In genomic region chr1:63848764-63849548, GRCh38 we compare ENCODE assay signal across 1 cellular context.
TF ChIP-seq lines count a peak whose summit lies in the region.

No MANE protein-coding gene starts in this region.

TF ChIP-seq in GM23338, 12 proteins besides CTCF, POLR2A, EP300 and RAD21 (continued from another document):
- TF ChIP-seq, protein P1, sequence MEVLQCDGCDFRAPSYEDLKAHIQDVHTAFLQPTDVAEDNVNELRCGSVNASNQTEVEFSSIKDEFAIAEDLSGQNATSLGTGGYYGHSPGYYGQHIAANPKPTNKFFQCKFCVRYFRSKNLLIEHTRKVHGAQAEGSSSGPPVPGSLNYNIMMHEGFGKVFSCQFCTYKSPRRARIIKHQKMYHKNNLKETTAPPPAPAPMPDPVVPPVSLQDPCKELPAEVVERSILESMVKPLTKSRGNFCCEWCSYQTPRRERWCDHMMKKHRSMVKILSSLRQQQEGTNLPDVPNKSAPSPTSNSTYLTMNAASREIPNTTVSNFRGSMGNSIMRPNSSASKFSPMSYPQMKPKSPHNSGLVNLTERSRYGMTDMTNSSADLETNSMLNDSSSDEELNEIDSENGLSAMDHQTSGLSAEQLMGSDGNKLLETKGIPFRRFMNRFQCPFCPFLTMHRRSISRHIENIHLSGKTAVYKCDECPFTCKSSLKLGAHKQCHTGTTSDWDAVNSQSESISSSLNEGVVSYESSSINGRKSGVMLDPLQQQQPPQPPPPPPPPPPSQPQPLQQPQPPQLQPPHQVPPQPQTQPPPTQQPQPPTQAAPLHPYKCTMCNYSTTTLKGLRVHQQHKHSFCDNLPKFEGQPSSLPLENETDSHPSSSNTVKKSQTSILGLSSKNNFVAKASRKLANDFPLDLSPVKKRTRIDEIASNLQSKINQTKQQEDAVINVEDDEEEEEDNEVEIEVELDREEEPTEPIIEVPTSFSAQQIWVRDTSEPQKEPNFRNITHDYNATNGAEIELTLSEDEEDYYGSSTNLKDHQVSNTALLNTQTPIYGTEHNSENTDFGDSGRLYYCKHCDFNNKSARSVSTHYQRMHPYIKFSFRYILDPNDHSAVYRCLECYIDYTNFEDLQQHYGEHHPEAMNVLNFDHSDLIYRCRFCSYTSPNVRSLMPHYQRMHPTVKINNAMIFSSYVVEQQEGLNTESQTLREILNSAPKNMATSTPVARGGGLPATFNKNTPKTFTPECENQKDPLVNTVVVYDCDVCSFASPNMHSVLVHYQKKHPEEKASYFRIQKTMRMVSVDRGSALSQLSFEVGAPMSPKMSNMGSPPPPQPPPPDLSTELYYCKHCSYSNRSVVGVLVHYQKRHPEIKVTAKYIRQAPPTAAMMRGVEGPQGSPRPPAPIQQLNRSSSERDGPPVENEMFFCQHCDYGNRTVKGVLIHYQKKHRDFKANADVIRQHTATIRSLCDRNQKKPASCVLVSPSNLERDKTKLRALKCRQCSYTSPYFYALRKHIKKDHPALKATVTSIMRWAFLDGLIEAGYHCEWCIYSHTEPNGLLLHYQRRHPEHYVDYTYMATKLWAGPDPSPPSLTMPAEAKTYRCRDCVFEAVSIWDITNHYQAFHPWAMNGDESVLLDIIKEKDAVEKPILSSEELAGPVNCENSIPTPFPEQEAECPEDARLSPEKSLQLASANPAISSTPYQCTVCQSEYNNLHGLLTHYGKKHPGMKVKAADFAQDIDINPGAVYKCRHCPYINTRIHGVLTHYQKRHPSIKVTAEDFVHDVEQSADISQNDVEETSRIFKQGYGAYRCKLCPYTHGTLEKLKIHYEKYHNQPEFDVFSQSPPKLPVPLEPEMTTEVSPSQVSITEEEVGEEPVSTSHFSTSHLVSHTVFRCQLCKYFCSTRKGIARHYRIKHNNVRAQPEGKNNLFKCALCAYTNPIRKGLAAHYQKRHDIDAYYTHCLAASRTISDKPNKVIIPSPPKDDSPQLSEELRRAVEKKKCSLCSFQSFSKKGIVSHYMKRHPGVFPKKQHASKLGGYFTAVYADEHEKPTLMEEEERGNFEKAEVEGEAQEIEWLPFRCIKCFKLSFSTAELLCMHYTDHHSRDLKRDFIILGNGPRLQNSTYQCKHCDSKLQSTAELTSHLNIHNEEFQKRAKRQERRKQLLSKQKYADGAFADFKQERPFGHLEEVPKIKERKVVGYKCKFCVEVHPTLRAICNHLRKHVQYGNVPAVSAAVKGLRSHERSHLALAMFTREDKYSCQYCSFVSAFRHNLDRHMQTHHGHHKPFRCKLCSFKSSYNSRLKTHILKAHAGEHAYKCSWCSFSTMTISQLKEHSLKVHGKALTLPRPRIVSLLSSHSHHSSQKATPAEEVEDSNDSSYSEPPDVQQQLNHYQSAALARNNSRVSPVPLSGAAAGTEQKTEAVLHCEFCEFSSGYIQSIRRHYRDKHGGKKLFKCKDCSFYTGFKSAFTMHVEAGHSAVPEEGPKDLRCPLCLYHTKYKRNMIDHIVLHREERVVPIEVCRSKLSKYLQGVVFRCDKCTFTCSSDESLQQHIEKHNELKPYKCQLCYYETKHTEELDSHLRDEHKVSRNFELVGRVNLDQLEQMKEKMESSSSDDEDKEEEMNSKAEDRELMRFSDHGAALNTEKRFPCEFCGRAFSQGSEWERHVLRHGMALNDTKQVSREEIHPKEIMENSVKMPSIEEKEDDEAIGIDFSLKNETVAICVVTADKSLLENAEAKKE (CRISPR knock-in tag; IDR thresholded peaks at IDR 0.05) = no peak
- TF ChIP-seq, protein P2, sequence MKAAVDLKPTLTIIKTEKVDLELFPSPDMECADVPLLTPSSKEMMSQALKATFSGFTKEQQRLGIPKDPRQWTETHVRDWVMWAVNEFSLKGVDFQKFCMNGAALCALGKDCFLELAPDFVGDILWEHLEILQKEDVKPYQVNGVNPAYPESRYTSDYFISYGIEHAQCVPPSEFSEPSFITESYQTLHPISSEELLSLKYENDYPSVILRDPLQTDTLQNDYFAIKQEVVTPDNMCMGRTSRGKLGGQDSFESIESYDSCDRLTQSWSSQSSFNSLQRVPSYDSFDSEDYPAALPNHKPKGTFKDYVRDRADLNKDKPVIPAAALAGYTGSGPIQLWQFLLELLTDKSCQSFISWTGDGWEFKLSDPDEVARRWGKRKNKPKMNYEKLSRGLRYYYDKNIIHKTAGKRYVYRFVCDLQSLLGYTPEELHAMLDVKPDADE (IDR thresholded peaks at IDR 0.05) = no peak
- TF ChIP-seq STAT1 (IDR thresholded peaks at IDR 0.05; ENCODE audit: unreplicated experiment) = no peak
